In genomic region chr11:1869427-1870325, GRCh38 we compare ENCODE assay signal across 9 cellular contexts. TPM values are rescaled to one million over a fixed set of nuclear protein-coding genes. Genes with fewer than 3 reads are reported as not detected.
DNase-seq lines count a peak whose midpoint lies in the region; ATAC-seq, FAIRE-seq and TF ChIP-seq lines count a peak whose summit lies in the region.
"Had no signal": no experiment of that assay in that cellular context is flagged by ENCODE, and none has a peak within 500 bp of the region (broad histone marks: within the 10 kb centered on the region; RNA-seq: fewer than 3 reads in every experiment).

No MANE protein-coding gene starts in this region.

- CTCF ChIA-PET in HEK293 (lab: Yijun Ruan, JAX), result interaction anchor here (0.5 to 2.1 kb wide), 6 partner anchors 12 to 557 kb away, joined by 3 to 7 read pairs (median 3); partner anchors contain the start of gene SYT8

- H3K9me3 Mint-ChIP-seq in naive thymus-derived CD8-positive, alpha-beta T cell, result no peaks in the 10 kb centered on the region

- peak overlapping the region; percentile 8 to 97 (median 84) for H3K4me3 Mint-ChIP-seq in naive thymus-derived CD8-positive, alpha-beta T cell

- H3K27ac ChIP-seq in HEK293 (ENCODE audit: extremely low read depth, low read depth, low read length), result no peak overlapping the region

- no peaks in the 10 kb centered on the region for H3K4me1 ChIP-seq in HEK293 (ENCODE audit: control insufficient read depth, insufficient read depth, low read length)

- ATAC-seq in naive thymus-derived CD8-positive, alpha-beta T cell, result peak in 1 of 2 donors; percentile 19
- ATAC-seq in HG02970 (IDR thresholded peaks at IDR 0.05; ENCODE audit: low FRiP score, unreplicated experiment) (no peak), HG02623 (IDR thresholded peaks at IDR 0.05; ENCODE audit: unreplicated experiment) (no peak)

- no peak overlapping the region for H3K4me3 ChIP-seq in AG09309 (ENCODE audit: control insufficient read depth, low read depth, low read length)
- H3K4me3 ChIP-seq in HEK293 (ENCODE audit: low read depth, low read length), result no peak overlapping the region
- no peak overlapping the region for H3K4me3 ChIP-seq in bronchial epithelial cell (ENCODE audit: low read depth, low read length)

- peaks cover 34 to 87% (median 68%) of the 10 kb centered on the region in 4 donors for H3K4me1 Mint-ChIP-seq in naive thymus-derived CD8-positive, alpha-beta T cell

- no peaks in the 10 kb centered on the region for H3K9me3 ChIP-seq in HEK293 (ENCODE audit: control insufficient read depth, insufficient read depth, low read depth, low read length)

- H3K36me3 ChIP-seq in HEK293 (ENCODE audit: control insufficient read depth in 2 of 2, insufficient read depth in 1 of 2, low read length in 2 of 2) (no peaks in the 10 kb centered on the region), bronchial epithelial cell (ENCODE audit: control insufficient read depth, insufficient read depth, low read length) (no peaks in the 10 kb centered on the region)

- peak; percentile 61 for TF ChIP-seq CTCF in AG09309 (IDR thresholded peaks at IDR 0.05; ENCODE audit: control insufficient read depth, insufficient read depth, low read depth, low read length, missing control alignments)
- TF ChIP-seq CTCF in HEK293 (tag by site-specific recombination; IDR thresholded peaks at IDR 0.05), result no peak
- peak; percentile 25 for TF ChIP-seq CTCF in bronchial epithelial cell (IDR thresholded peaks at IDR 0.05; ENCODE audit: insufficient read depth, low read length, severe bottlenecking)

- peaks cover 0 to 8% (median 0%) of the 10 kb centered on the region in 3 donors for H3K36me3 Mint-ChIP-seq in naive thymus-derived CD8-positive, alpha-beta T cell

- peak overlapping the region in 9 of 10 donors; percentile 35 to 96 (median 91) for H3K27ac Mint-ChIP-seq in naive thymus-derived CD8-positive, alpha-beta T cell

- POLR2A ChIA-PET in HEK293 (lab: Yijun Ruan, JAX), result no interaction called here
- POLR2A ChIA-PET in naive thymus-derived CD8-positive, alpha-beta T cell (lab: Charles Lee), result interaction anchor here (1.0 to 2.9 kb wide), 8 partner anchors 8 to 24 kb away, joined by 3 to 31 read pairs (median 10); partner anchors contain the start of genes LSP1 and PRR33

- DNase-seq in AG09309 (ENCODE audit: low read depth) (no peak), bronchial epithelial cell (ENCODE audit: low read depth) (no peak), NCI-H2196 treated with DMSO at 0.1 percent for 48 hours (lab: John Stamatoyannopoulos, UW; ENCODE audit: unreplicated experiment) (no peak), NCI-H2107 treated with DMSO at 0.1 percent for 48 hours (lab: John Stamatoyannopoulos, UW; ENCODE audit: unreplicated experiment) (no peak)
- peak in 1 of 10 donors; percentile 9 for DNase-seq in naive thymus-derived CD8-positive, alpha-beta T cell
- DNase-seq: RPMI8226 had no signal

- peaks cover 3% of the 10 kb centered on the region for H3K27me3 ChIP-seq in bronchial epithelial cell (ENCODE audit: control insufficient read depth, insufficient read depth, low read length)

- FAIRE-seq in bronchial epithelial cell (lab: Jason Lieb, UNC), result no peak

- no peaks in the 10 kb centered on the region for H3K27me3 Mint-ChIP-seq in naive thymus-derived CD8-positive, alpha-beta T cell

TF ChIP-seq in HEK293, 187 proteins besides CTCF, POLR2A, EP300 and RAD21:
- TF ChIP-seq ZNF10 (tag by site-specific recombination; IDR thresholded peaks at IDR 0.05), result peak; percentile 85
- TF ChIP-seq HOXA7 (CRISPR knock-in tag; IDR thresholded peaks at IDR 0.05; ENCODE audit: borderline replicate concordance), result no peak
- TF ChIP-seq AEBP2 (tag by site-specific recombination; IDR thresholded peaks at IDR 0.05; ENCODE audit: borderline replicate concordance), result no peak
- no peak for TF ChIP-seq SCRT1 (tag by site-specific recombination; IDR thresholded peaks at IDR 0.05; ENCODE audit: borderline replicate concordance)
- TF ChIP-seq ZNF174 (tag by site-specific recombination; IDR thresholded peaks at IDR 0.05), result no peak
- no peak for TF ChIP-seq ZNF639 (tag by site-specific recombination; IDR thresholded peaks at IDR 0.05)
- 0 out of 2 replicates have a peak, but pooled peaks have one; percentile 19 for TF ChIP-seq KLF8 (tag by site-specific recombination; IDR thresholded peaks at IDR 0.05)
- TF ChIP-seq ZNF596 (tag by site-specific recombination; IDR thresholded peaks at IDR 0.05), result no peak

RNA-seq across cellular contexts. Expression of gene LSP1, which starts 16.8 kb away (rescaled TPM):
- total RNA-seq in bronchial epithelial cell, result 0.26 TPM in 2 replicates
- total RNA-seq in naive thymus-derived CD8-positive, alpha-beta T cell, result 100 to 1,000 TPM; 287 to 295 TPM
- 100 to 1,000 TPM; 326 to 438 (median 338) TPM for polyA plus RNA-seq in naive thymus-derived CD8-positive, alpha-beta T cell

RNA-seq across cellular contexts. Expression of gene PRR33, which starts 22.0 kb away (rescaled TPM):
- total RNA-seq in bronchial epithelial cell, result not detected in 2 replicates
- not detected for total RNA-seq in naive thymus-derived CD8-positive, alpha-beta T cell
- polyA plus RNA-seq in naive thymus-derived CD8-positive, alpha-beta T cell, result under 1 TPM; 0.06 to 0.15 (median 0.08) TPM

RNA-seq across cellular contexts. Expression of gene TNNI2, which starts 30.9 kb away (rescaled TPM):
- 0.26 TPM in 1 of 2 replicates, not detected in the other for total RNA-seq in bronchial epithelial cell
- not detected for total RNA-seq in naive thymus-derived CD8-positive, alpha-beta T cell
- not detected for polyA plus RNA-seq in naive thymus-derived CD8-positive, alpha-beta T cell

RNA-seq across cellular contexts. Expression of gene SYT8, which starts 34.9 kb away (rescaled TPM):
- 0.53 and 1.5 TPM in 2 replicates for total RNA-seq in bronchial epithelial cell
- not detected for total RNA-seq in naive thymus-derived CD8-positive, alpha-beta T cell
- polyA plus RNA-seq in naive thymus-derived CD8-positive, alpha-beta T cell, result not detected

RNA-seq across cellular contexts. Expression of gene TNNT3, which starts 49.8 kb away (rescaled TPM):
- total RNA-seq in bronchial epithelial cell, result not detected in 2 replicates
- total RNA-seq in naive thymus-derived CD8-positive, alpha-beta T cell, result 10 to 100 TPM; 28.0 to 29.7 TPM
- under 1 TPM in 1 of 3 donors, not detected in 2; 0.39 TPM for polyA plus RNA-seq in naive thymus-derived CD8-positive, alpha-beta T cell

Comparison
In these comparisons a context has a peak if more than half of its experiments do, and no peak if none do; other contexts are left out.
1. RNA of gene LSP1, which starts 16.8 kb away (total RNA-seq): 287 to 295 TPM in naive thymus-derived CD8-positive, alpha-beta T cell; 0.26 TPM in bronchial epithelial cell; every median in the first group is over 100 times any median in the second.